8 cellular contexts compared by ENCODE assay signal in the genomic region with DNA sequence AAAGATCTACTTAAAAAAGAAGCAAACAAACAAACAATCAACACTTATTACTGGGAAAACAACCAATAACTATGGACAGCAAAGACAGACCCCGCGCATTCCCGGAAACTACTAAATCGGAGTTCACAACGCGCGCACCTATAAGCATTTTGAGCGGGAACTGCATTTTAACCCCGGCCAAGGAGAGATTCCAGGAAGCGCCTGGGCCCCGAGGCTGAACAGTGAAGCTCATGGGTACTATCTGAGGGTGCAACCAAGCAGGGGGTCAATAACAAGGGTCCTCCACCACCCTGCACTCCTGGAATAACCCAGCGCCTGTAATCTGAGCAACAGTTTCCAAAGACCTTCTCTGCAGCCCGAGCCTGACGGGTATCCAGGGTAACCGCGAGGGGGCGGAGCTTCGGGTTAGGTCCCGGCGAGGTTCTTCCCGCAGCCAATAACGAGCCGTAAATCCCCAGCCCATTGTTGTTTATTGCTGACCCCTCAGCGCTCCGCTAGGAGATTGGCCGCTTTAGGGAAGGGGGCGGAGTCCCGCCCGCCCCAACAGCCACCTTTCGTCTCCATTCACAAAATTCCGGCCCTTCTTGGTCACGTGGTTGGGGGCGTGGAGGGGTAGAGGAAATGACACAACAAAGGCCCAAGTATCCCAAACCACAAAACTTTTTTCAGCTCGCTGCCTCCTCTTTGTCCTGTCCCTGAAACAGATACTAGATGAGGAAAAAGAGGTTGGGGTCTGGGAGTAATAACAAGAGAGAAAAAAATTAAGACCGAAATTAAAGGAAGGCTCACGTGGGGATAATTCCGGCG. TPM values are rescaled to one million over a fixed set of nuclear protein-coding genes. Genes with fewer than 3 reads are reported as not detected.
DNase-seq lines count a peak whose midpoint lies in the region; ATAC-seq, FAIRE-seq and TF ChIP-seq lines count a peak whose summit lies in the region.

No MANE protein-coding gene starts in this region.

- peak overlapping the region; percentile 82 for H2AFZ ChIP-seq in K562 (ENCODE audit: low read depth, low read length)

- H3K4me3 ChIP-seq in K562: peak overlapping the region; percentile 51

- H3K27ac ChIP-seq in K562 (ENCODE audit: extremely low read depth, low read depth, low read length): peak overlapping the region; percentile 93

- no peaks in the 10 kb centered on the region for H3K9me1 ChIP-seq in K562 (ENCODE audit: control insufficient read depth, insufficient read depth, low read length)

- in situ Hi-C loops in K562 (cut with MboI): loop anchor here (25.0 kb wide), 1 partner anchor 1279 kb away; no protein-coding TSS in a partner anchor

- no peaks in the 10 kb centered on the region for H3K36me3 ChIP-seq in K562 (ENCODE audit: control insufficient read depth, insufficient read depth, low read length)

- TF ChIP-seq EP300 in K562 (IDR thresholded peaks at IDR 0.05; ENCODE audit: low read length): peak; percentile 39; the same call in 1 of the 2 replicates

- H3K27me3 ChIP-seq in K562 (ENCODE audit: control insufficient read depth in 2 of 2, insufficient read depth in 2 of 2, low read length in 2 of 2): no peaks in the 10 kb centered on the region

- intact Hi-C loops in K562 (cut with micrococcal nuclease): loop anchor here (10.0 kb wide), 1 partner anchor 464 kb away; no protein-coding TSS in a partner anchor

- FAIRE-seq in K562 (lab: Jason Lieb, UNC): peak; percentile 100

- peak overlapping the region; percentile 89 for H3K4me2 ChIP-seq in K562 (ENCODE audit: insufficient read depth, low read length)

- peak; percentile 89 for TF ChIP-seq POLR2A in K562 (conservative IDR thresholded peaks at IDR 0.05)

- peak; percentile 92 for DNase-seq in GM04503 (ENCODE audit: low read depth)
- DNase-seq in NCI-H146 treated with DMSO at 0.1 percent for 48 hours (lab: John Stamatoyannopoulos, UW; ENCODE audit: unreplicated experiment): peak; percentile 97
- DNase-seq in T-helper 2 cell: peak; percentile 13 to 89 (median 59)
- peak; percentile 89 to 98 (median 92) for DNase-seq in K562 (ENCODE audit: extremely low read depth in 1 of 4, low spot score in 3 of 4)
- peak; percentile 53 to 97 (median 88) for DNase-seq in hypothalamus (lab: John Stamatoyannopoulos, UW)
- peak; percentile 95 for DNase-seq in putamen (ENCODE audit: low spot score)

- H3K9me3 ChIP-seq in K562 (replicated peaks; ENCODE audit: control insufficient read depth, insufficient read depth, low read depth, low read length): no peaks in the 10 kb centered on the region

- peak overlapping the region; percentile 79 to 84; a peak in 3 of 4 replicates for H3K9ac ChIP-seq in K562 (ENCODE audit: insufficient read depth in 1 of 2, low read depth in 2 of 2, low read length in 2 of 2)

- CTCF ChIA-PET in K562 (lab: Yijun Ruan, JAX; ENCODE audit: low intra/inter-chr PET ratio): no interaction called here

- no peaks in the 10 kb centered on the region for H4K20me1 ChIP-seq in K562 (replicated peaks; ENCODE audit: control insufficient read depth, insufficient read depth, low read length)

- ATAC-seq in HG02678 (IDR thresholded peaks at IDR 0.05; ENCODE audit: unreplicated experiment) (peak; percentile 87), K562 (peak; percentile 77), HG03520 (IDR thresholded peaks at IDR 0.05; ENCODE audit: unreplicated experiment) (no peak)

- TSS peak; percentile 27 for BruUV-seq in K562 (replicated peaks; lab: Mats Ljungman, UMichigan)

- 1% methylated on average over 38 of the region's 38 CpGs for WGBS in K562 (ENCODE audit: insufficient coverage, low coverage, missing lambda C conversion rate)

- peaks cover 16% of the 10 kb centered on the region for H3K79me2 ChIP-seq in K562 (ENCODE audit: control insufficient read depth, insufficient read depth, low read length)

- POLR2A ChIA-PET in K562 (lab: Yijun Ruan, JAX): interaction anchor here (0.5 to 3.1 kb wide), 9 partner anchors 8 to 1368 kb away, joined by 3 to 19 read pairs (median 4); no protein-coding TSS in a partner anchor

- peaks cover 3 to 4% of the 10 kb centered on the region in 2 experiments; a peak in 4 of 5 replicates for H3K4me1 ChIP-seq in K562 (replicated peaks in 1 of 2; ENCODE audit: control insufficient read depth in 2 of 2, insufficient read depth in 2 of 2, low read length in 2 of 2)

- TF ChIP-seq RAD21 in K562 (CRISPR knock-in tag; conservative IDR thresholded peaks at IDR 0.05 in 1 of 2, IDR thresholded peaks at IDR 0.05 in 1 of 2): no peak

- no peak for TF ChIP-seq CTCF in K562 (IDR thresholded peaks at IDR 0.05 in 2 of 3, conservative IDR thresholded peaks at IDR 0.05 in 1 of 3; ENCODE audit: insufficient read depth in 2 of 3, low read depth in 1 of 3, low read length in 3 of 3)

TF ChIP-seq in K562, 482 proteins besides CTCF, POLR2A, EP300 and RAD21 (continues in another document):
- TF ChIP-seq ZNF511 (CRISPR knock-in tag; IDR thresholded peaks at IDR 0.05) (no peak), NEUROD1 (IDR thresholded peaks at IDR 0.05; ENCODE audit: borderline replicate concordance, low read depth, low read length, partially characterized antibody) (peak; percentile 4), NR4A1 (CRISPR knock-in tag; IDR thresholded peaks at IDR 0.05) (no peak), NR4A1 (tag; IDR thresholded peaks at IDR 0.05) (no peak), RNF219 (CRISPR knock-in tag; IDR thresholded peaks at IDR 0.05) (no peak)
- TF ChIP-seq, protein P1, sequence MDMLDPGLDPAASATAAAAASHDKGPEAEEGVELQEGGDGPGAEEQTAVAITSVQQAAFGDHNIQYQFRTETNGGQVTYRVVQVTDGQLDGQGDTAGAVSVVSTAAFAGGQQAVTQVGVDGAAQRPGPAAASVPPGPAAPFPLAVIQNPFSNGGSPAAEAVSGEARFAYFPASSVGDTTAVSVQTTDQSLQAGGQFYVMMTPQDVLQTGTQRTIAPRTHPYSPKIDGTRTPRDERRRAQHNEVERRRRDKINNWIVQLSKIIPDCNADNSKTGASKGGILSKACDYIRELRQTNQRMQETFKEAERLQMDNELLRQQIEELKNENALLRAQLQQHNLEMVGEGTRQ (CRISPR knock-in tag; IDR thresholded peaks at IDR 0.05): peak; percentile 91

RNA-seq across cellular contexts. Expression of gene ETV1, which starts 1.7 kb away (rescaled TPM):
- total RNA-seq in K562 (2011; cell fraction: chromatin; rRNA removed; ENCODE audit: low replicate concordance): 19.5 and 42.2 TPM in 2 replicates
- 10.2 and 11.8 TPM in 2 replicates for total RNA-seq in K562 (2011; cell fraction: nucleolus; rRNA removed)
- total RNA-seq in K562 (2011; cell fraction: nucleoplasm; rRNA removed): 23.3 and 36.9 TPM in 2 replicates
- total RNA-seq in K562 (2014; rRNA removed) (8.0 and 9.8 TPM in 2 replicates), K562 (2014; rRNA removed; fragmentation: Illumina TruSeq; extraction: Trizol) (15.9 and 16.3 TPM in 2 replicates), K562 (2015; rRNA removed; fragmentation: Illumina TruSeq; extraction: Trizol) (11.3 and 14.0 TPM in 2 replicates), K562 (2021) (18.1 and 27.4 TPM in 2 replicates)
- polyA plus RNA-seq in K562 (2011; rRNA removed) (15.8 and 16.2 TPM in 2 replicates), K562 (2014; fragmentation: Illumina TruSeq; extraction: Trizol) (21.1 and 23.1 TPM in 2 replicates), K562 (2014; fragmentation: Nextera tagmentation; extraction: Ambion mirVana) (1 to 10 TPM; 7.2 to 9.8 TPM), K562 (2014; rRNA removed) (10.5 and 12.0 TPM in 2 replicates)
- polyA plus RNA-seq in K562 (2011; cell fraction: cytosol; rRNA removed): 12.6 and 14.8 TPM in 2 replicates
- 28.7 and 41.6 TPM in 2 replicates for polyA plus RNA-seq in K562 (2011; cell fraction: nucleus; rRNA removed)
- polyA plus RNA-seq in K562 (2012): 15.6 and 21.3 TPM in 2 replicates
- 20.5 and 28.2 TPM in 2 replicates for polyA minus RNA-seq in K562 (2011; rRNA and poly(A)+ RNA removed)
- 5.4 and 7.4 TPM in 2 replicates for polyA minus RNA-seq in K562 (2011; cell fraction: cytosol; rRNA and poly(A)+ RNA removed)
- polyA minus RNA-seq in K562 (2011; cell fraction: nucleus; rRNA and poly(A)+ RNA removed): 16.8 and 35.5 TPM in 2 replicates
